In genomic region chr9:131833906-131834305, GRCh38 we compare ENCODE assay signal across 1 cellular context.
TF ChIP-seq lines count a peak whose summit lies in the region.

No MANE protein-coding gene starts in this region.

TF ChIP-seq in HEK293, 187 proteins besides CTCF, POLR2A, EP300 and RAD21 (continued from another document):
- 0 out of 2 replicates have a peak, but pooled peaks have one; percentile 41 for TF ChIP-seq ZNF280D (tag by site-specific recombination; IDR thresholded peaks at IDR 0.05)
